In the genomic region with DNA sequence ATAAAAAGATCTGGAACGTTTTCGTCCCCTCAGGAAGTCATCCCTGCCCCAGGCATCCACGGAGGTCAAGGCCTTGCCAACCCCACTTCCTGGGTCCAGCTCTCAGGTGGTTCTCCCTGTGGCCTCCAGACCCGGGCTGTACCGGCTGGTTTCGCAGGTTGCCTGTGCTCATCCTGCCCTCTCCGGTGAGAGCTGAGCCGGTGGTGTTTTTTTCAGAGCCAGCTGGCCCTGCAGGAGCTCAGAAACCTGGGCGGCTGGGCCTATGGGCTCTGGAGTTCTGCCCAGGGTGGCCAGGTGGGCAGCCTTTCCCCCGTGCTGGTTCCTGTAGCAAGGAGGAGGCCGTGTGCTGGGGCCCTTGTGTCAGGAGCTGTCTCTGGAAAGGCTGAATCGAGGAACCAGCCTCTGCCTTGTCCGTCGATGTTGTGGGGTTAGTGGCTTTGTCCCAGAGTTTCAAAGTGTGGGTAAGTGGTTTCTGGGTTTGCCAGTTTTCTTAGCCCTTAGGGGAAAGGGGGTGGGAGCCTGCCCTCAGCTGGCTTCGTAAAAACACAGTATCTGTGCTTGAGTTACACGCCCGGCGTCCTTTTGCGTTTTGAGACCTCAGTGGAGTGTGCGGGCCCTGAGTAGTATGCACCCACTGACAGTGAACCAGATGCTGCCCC, we compare ENCODE assay signal across 1 cellular context.
TF ChIP-seq lines count a peak whose summit lies in the region.

No MANE protein-coding gene starts in this region.

TF ChIP-seq in HepG2, 621 proteins besides CTCF, POLR2A, EP300 and RAD21:
- TF ChIP-seq ISL2 (CRISPR knock-in tag; IDR thresholded peaks at IDR 0.05) = no peak
- TF ChIP-seq CENPX (CRISPR knock-in tag; IDR thresholded peaks at IDR 0.05) = no peak
- TF ChIP-seq ZNF773 (CRISPR knock-in tag; IDR thresholded peaks at IDR 0.05; ENCODE audit: borderline replicate concordance) = no peak
- TF ChIP-seq, protein P1, sequence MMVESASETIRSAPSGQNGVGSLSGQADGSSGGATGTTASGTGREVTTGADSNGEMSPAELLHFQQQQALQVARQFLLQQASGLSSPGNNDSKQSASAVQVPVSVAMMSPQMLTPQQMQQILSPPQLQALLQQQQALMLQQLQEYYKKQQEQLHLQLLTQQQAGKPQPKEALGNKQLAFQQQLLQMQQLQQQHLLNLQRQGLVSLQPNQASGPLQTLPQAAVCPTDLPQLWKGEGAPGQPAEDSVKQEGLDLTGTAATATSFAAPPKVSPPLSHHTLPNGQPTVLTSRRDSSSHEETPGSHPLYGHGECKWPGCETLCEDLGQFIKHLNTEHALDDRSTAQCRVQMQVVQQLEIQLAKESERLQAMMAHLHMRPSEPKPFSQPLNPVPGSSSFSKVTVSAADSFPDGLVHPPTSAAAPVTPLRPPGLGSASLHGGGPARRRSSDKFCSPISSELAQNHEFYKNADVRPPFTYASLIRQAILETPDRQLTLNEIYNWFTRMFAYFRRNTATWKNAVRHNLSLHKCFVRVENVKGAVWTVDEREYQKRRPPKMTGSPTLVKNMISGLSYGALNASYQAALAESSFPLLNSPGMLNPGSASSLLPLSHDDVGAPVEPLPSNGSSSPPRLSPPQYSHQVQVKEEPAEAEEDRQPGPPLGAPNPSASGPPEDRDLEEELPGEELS (CRISPR knock-in tag; IDR thresholded peaks at IDR 0.05) = no peak
- TF ChIP-seq ZNF652 (CRISPR knock-in tag; IDR thresholded peaks at IDR 0.05; ENCODE audit: borderline replicate concordance, low read depth) = no peak
- TF ChIP-seq HNF4G (IDR thresholded peaks at IDR 0.05; ENCODE audit: borderline replicate concordance, low read depth, low read length) = no peak
- TF ChIP-seq HNF4G (CRISPR knock-in tag; IDR thresholded peaks at IDR 0.05; ENCODE audit: borderline replicate concordance, low read depth) = no peak
- TF ChIP-seq EHMT2 (IDR thresholded peaks at IDR 0.05; ENCODE audit: borderline replicate concordance, low read depth, low read length) = no peak
- peak; percentile 32 for TF ChIP-seq AGO2 (optimal IDR thresholded peaks at IDR 0.05; ENCODE audit: low read depth, low read length)
- TF ChIP-seq PRMT3 (CRISPR knock-in tag; IDR thresholded peaks at IDR 0.05; ENCODE audit: borderline replicate concordance, low read depth) = no peak
- peak; percentile 67 for TF ChIP-seq RBM22 (optimal IDR thresholded peaks at IDR 0.05; ENCODE audit: low read length)
- no peak for TF ChIP-seq AKAP8 (CRISPR knock-in tag; IDR thresholded peaks at IDR 0.05)
TF ChIP-seq in HepG2: peak in this region for 2.
